In the genomic region with DNA sequence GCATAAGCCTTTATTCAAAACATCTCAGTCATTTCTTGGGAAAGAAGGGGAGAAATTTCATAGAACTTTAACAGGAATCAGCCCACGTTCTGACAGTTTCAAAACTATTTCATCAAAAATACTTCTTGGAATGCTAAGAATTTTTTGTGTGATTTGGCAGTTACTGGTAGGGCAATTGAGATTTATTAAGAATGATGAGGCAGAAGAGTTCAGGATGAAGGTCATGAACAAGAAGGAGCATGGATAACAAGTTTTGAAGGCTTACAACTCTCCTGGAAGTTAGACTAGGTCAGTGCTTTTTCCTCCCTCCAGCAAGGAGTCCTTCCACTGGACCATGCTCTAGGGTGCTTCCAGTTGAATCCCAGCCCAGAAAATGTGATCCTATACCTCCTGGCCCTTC, we compare ENCODE assay signal across 26 cellular contexts.
"Had no signal": no experiment of that assay in that cellular context is flagged by ENCODE, and none has a peak within 500 bp of the region (broad histone marks: within the 10 kb centered on the region; RNA-seq: fewer than 3 reads in every experiment).

No MANE protein-coding gene starts in this region.

- H3K4me3 Mint-ChIP-seq: effector memory CD8-positive, alpha-beta T cell; memory B cell; naive thymus-derived CD4-positive, alpha-beta T cell; nephron; neural progenitor cell; stimulated activated naive CD8-positive, alpha-beta T cell treated with anti-CD3 and anti-CD28 coated beads, Interleukin-15, amount 100 ng/mL, for 72 hours had no signal

- FAIRE-seq: endometrium, frontal cortex, kidney had no signal

- H3K36me3 Mint-ChIP-seq: memory B cell; naive thymus-derived CD4-positive, alpha-beta T cell; neural progenitor cell had no signal

- H3K4me1 Mint-ChIP-seq: memory B cell; nephron; neural progenitor cell; stimulated activated naive CD8-positive, alpha-beta T cell treated with anti-CD3 and anti-CD28 coated beads, Interleukin-15, amount 100 ng/mL, for 72 hours had no signal

- H2AFZ ChIP-seq: neural progenitor cell had no signal

- DNase-seq: cortex of kidney; effector memory CD8-positive, alpha-beta T cell; erythroblast; esophagus squamous epithelium; kidney; midbrain; naive thymus-derived CD4-positive, alpha-beta T cell; ovary; posterior cingulate gyrus; psoas muscle; right lobe of liver; stimulated activated CD4-positive, alpha-beta T cell treated with anti-CD3 and anti-CD28 coated beads, Interleukin-12 subunit alpha, Interleukin-12 subunit beta, amount 100 ng/mL, for 4 hours; stimulated activated CD4-positive, alpha-beta T cell treated with anti-CD3 and anti-CD28 coated beads, Interleukin-1b, Interleukin-23, amount 100 ng/mL, for 48 hours; stimulated activated CD4-positive, alpha-beta T cell treated with anti-CD3 and anti-CD28 coated beads, Interleukin-4, amount 100 ng/mL, for 1 hour; stimulated activated CD8-positive, alpha-beta memory T cell treated with anti-CD3 and anti-CD28 coated beads, Interleukin-4, amount 100 ng/mL, for 48 hours; stimulated activated naive CD4-positive, alpha-beta T cell; stimulated activated naive CD8-positive, alpha-beta T cell treated with anti-CD3 and anti-CD28 coated beads, Interleukin-15, amount 100 ng/mL, for 72 hours; thyroid gland had no signal

- H3K27ac ChIP-seq: esophagus squamous epithelium, neural progenitor cell, ovary, psoas muscle, right lobe of liver, thyroid gland, vagina had no signal

- H3K27me3 ChIP-seq: esophagus squamous epithelium, neural progenitor cell, ovary, right lobe of liver, thyroid gland, vagina had no signal

- H3K9me3 Mint-ChIP-seq: nephron, neural progenitor cell had no signal

- ATAC-seq: effector memory CD8-positive, alpha-beta T cell; naive thymus-derived CD4-positive, alpha-beta T cell; psoas muscle; stimulated activated naive CD8-positive, alpha-beta T cell treated with anti-CD3 and anti-CD28 coated beads, Interleukin-15, amount 100 ng/mL, for 72 hours had no signal

- H3K9me3 ChIP-seq: esophagus squamous epithelium, ovary, psoas muscle, right lobe of liver, thyroid gland, vagina had no signal

- H3K27ac Mint-ChIP-seq: effector memory CD8-positive, alpha-beta T cell; memory B cell; naive thymus-derived CD4-positive, alpha-beta T cell; nephron; neural progenitor cell; stimulated activated naive CD8-positive, alpha-beta T cell treated with anti-CD3 and anti-CD28 coated beads, Interleukin-15, amount 100 ng/mL, for 72 hours had no signal

- H3K4me3 ChIP-seq: esophagus squamous epithelium, lung, neural progenitor cell, ovary, psoas muscle, right lobe of liver, smooth muscle cell, thyroid gland, vagina had no signal

- H3K4me2 ChIP-seq: neural progenitor cell, smooth muscle cell had no signal

- H3K4me1 ChIP-seq: esophagus squamous epithelium, neural progenitor cell, psoas muscle, right lobe of liver, thyroid gland, vagina had no signal

- H3K36me3 ChIP-seq: esophagus squamous epithelium, neural progenitor cell, ovary, right lobe of liver, thyroid gland, vagina had no signal

- H3K9ac ChIP-seq: neural progenitor cell had no signal

- H3K27me3 Mint-ChIP-seq: effector memory CD8-positive, alpha-beta T cell; memory B cell; naive thymus-derived CD4-positive, alpha-beta T cell; stimulated activated naive CD8-positive, alpha-beta T cell treated with anti-CD3 and anti-CD28 coated beads, Interleukin-15, amount 100 ng/mL, for 72 hours had no signal
